ENCODE assay signal across 11 cellular contexts in the genomic region with DNA sequence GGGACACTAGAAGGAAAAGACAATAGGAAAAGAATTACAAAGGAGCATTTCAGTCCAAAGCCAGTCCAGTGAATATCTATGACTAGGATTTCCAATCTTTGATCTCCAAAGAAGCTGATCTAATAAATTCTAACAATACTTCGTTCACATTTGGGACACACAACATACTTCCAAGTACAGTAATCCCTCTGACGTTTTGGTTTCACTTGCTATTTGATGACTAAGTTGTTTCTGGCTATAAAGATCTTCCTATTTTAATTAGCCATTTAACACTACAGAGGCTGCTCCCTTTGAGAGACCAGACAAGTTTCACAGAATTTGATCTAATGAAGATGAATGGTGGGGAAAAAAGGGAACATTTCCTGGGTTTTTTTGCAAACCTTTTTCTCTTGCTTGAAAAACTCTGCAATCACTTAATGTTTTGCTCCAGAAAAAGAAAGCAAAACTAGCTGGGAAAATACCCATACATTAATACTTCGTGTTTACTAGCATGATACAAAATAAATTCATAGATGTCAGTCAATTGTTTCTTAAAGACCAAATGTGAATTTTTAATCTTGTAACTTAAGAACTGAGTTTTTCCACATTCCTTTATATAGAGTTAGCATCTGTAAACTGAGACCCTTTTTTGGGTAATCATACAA. TPM values are rescaled to one million over a fixed set of nuclear protein-coding genes. Genes with fewer than 3 reads are reported as not detected.
DNase-seq lines count a peak whose midpoint lies in the region; ATAC-seq and TF ChIP-seq lines count a peak whose summit lies in the region.
"Had no signal": no experiment of that assay in that cellular context is flagged by ENCODE, and none has a peak within 500 bp of the region (broad histone marks: within the 10 kb centered on the region; RNA-seq: fewer than 3 reads in every experiment).

No MANE protein-coding gene starts in this region.

- no peak overlapping the region for H3K4me3 Mint-ChIP-seq in activated naive CD4-positive, alpha-beta T cell treated with anti-CD3 and anti-CD28 coated beads, Interleukin-2, amount 10 ng/mL, durations not matched to agents 7 days and 5 days
- no peak overlapping the region for H3K4me3 Mint-ChIP-seq in activated naive CD4-positive, alpha-beta T cell treated with anti-CD3 and anti-CD28 coated beads for 36 hours
- H3K4me3 Mint-ChIP-seq in T-helper 17 cell = no peak overlapping the region
- H3K4me3 Mint-ChIP-seq: stimulated activated memory B cell treated with anti-CD40 and anti-IgM and Interleukin-4, amounts not matched to agents 10 μg/mL and 1 μg/mL and 100 μg/mL, for 72 hours had no signal

- no peaks in the 10 kb centered on the region for H3K9me3 Mint-ChIP-seq in activated naive CD4-positive, alpha-beta T cell treated with anti-CD3 and anti-CD28 coated beads, Interleukin-2, amount 10 ng/mL, durations not matched to agents 7 days and 5 days
- H3K9me3 Mint-ChIP-seq in activated naive CD4-positive, alpha-beta T cell treated with anti-CD3 and anti-CD28 coated beads for 36 hours = peaks cover 8% of the 10 kb centered on the region

- no peak for TF ChIP-seq POLR2A in prostate gland (IDR thresholded peaks at IDR 0.05)

- H3K27me3 ChIP-seq in fibroblast of lung (ENCODE audit: control insufficient read depth, insufficient read depth, low read length) (no peaks in the 10 kb centered on the region), prostate gland (replicated peaks; ENCODE audit: insufficient read depth) (no peaks in the 10 kb centered on the region)

- intact Hi-C loops in activated naive CD4-positive, alpha-beta T cell treated with anti-CD3 and anti-CD28 coated beads for 36 hours (cut with micrococcal nuclease) = no loop called here
- intact Hi-C loops in prostate gland (cut with DNase I) = no loop called here

- H3K79me2 ChIP-seq in fibroblast of lung (ENCODE audit: control insufficient read depth, insufficient read depth, low read length) = no peaks in the 10 kb centered on the region

- DNase-seq in activated naive CD4-positive, alpha-beta T cell treated with anti-CD3 and anti-CD28 coated beads, Interleukin-2, amount 10 ng/mL, durations not matched to agents 7 days and 5 days = no peak
- no peak for DNase-seq in activated naive CD4-positive, alpha-beta T cell treated with anti-CD3 and anti-CD28 coated beads for 36 hours
- no peak for DNase-seq in T-helper 17 cell
- DNase-seq in fibroblast of lung (ENCODE audit: low read depth in 2 of 2) = peak; percentile 61 to 82
- DNase-seq in smooth muscle cell of the brain vasculature (ENCODE audit: low read depth, low spot score) = peak; percentile 13
- DNase-seq in NCI-H748 treated with DMSO at 0.1 percent for 48 hours (lab: John Stamatoyannopoulos, UW) = no peak
- no peak for DNase-seq in GM20000 (ENCODE audit: low spot score)
- no peak for DNase-seq in prostate gland (ENCODE audit: low spot score)
- DNase-seq: activated CD4-positive, alpha-beta T cell treated with anti-CD3 and anti-CD28 coated beads, Interleukin-2, amount 50 U/mL, for 1 hour; NCI-H1417 had no signal

- peak overlapping the region; percentile 78 for H3K27ac Mint-ChIP-seq in activated naive CD4-positive, alpha-beta T cell treated with anti-CD3 and anti-CD28 coated beads, Interleukin-2, amount 10 ng/mL, durations not matched to agents 7 days and 5 days
- H3K27ac Mint-ChIP-seq in activated naive CD4-positive, alpha-beta T cell treated with anti-CD3 and anti-CD28 coated beads for 36 hours = no peak overlapping the region
- peak overlapping the region; percentile 47 for H3K27ac Mint-ChIP-seq in T-helper 17 cell
- H3K27ac Mint-ChIP-seq: stimulated activated memory B cell treated with anti-CD40 and anti-IgM and Interleukin-4, amounts not matched to agents 10 μg/mL and 1 μg/mL and 100 μg/mL, for 72 hours had no signal

- H3K36me3 ChIP-seq in fibroblast of lung (ENCODE audit: control insufficient read depth, insufficient read depth, low read length) (no peaks in the 10 kb centered on the region), prostate gland (peaks cover 0 to 5% of the 10 kb centered on the region in 2 donors)

- H2AFZ ChIP-seq in fibroblast of lung (ENCODE audit: low read length) = no peak overlapping the region

- no peaks in the 10 kb centered on the region for H3K27me3 Mint-ChIP-seq in activated naive CD4-positive, alpha-beta T cell treated with anti-CD3 and anti-CD28 coated beads, Interleukin-2, amount 10 ng/mL, durations not matched to agents 7 days and 5 days
- H3K27me3 Mint-ChIP-seq in activated naive CD4-positive, alpha-beta T cell treated with anti-CD3 and anti-CD28 coated beads for 36 hours (ENCODE audit: low read depth) = no peaks in the 10 kb centered on the region
- H3K27me3 Mint-ChIP-seq in T-helper 17 cell = no peaks in the 10 kb centered on the region
- H3K27me3 Mint-ChIP-seq: stimulated activated memory B cell treated with anti-CD40 and anti-IgM and Interleukin-4, amounts not matched to agents 10 μg/mL and 1 μg/mL and 100 μg/mL, for 72 hours had no signal

- WGBS in prostate gland = 41% methylated on average over 3 of the region's 3 CpGs

- H3K27ac ChIP-seq in fibroblast of lung (ENCODE audit: insufficient read depth, low read length) (peak overlapping the region; percentile 6), prostate gland (no peak overlapping the region)

- no peak overlapping the region for H3K9ac ChIP-seq in fibroblast of lung (ENCODE audit: insufficient read depth, low read length)

- peaks cover 49% of the 10 kb centered on the region for H3K36me3 Mint-ChIP-seq in activated naive CD4-positive, alpha-beta T cell treated with anti-CD3 and anti-CD28 coated beads, Interleukin-2, amount 10 ng/mL, durations not matched to agents 7 days and 5 days
- H3K36me3 Mint-ChIP-seq in activated naive CD4-positive, alpha-beta T cell treated with anti-CD3 and anti-CD28 coated beads for 36 hours (ENCODE audit: low read depth) = peaks cover 64% of the 10 kb centered on the region
- peaks cover 8% of the 10 kb centered on the region for H3K36me3 Mint-ChIP-seq in T-helper 17 cell (ENCODE audit: low read depth)

- H3K4me2 ChIP-seq in fibroblast of lung (ENCODE audit: extremely low read depth, insufficient read depth, low read length) = peak overlapping the region; percentile 39

- CTCF ChIA-PET in activated naive CD4-positive, alpha-beta T cell treated with anti-CD3 and anti-CD28 coated beads, Interleukin-2, amount 10 ng/mL, durations not matched to agents 7 days and 5 days (lab: Charles Lee) = no interaction called here
- CTCF ChIA-PET in activated naive CD4-positive, alpha-beta T cell treated with anti-CD3 and anti-CD28 coated beads for 36 hours (lab: Charles Lee) = interaction anchor here (0.6 to 1.3 kb wide), 3 partner anchors 12 to 13 kb away, joined by 3 to 5 read pairs (median 4); no protein-coding TSS in a partner anchor

- no peak for ATAC-seq in T-helper 17 cell
- ATAC-seq: stimulated activated memory B cell treated with anti-CD40 and anti-IgM and Interleukin-4, amounts not matched to agents 10 μg/mL and 1 μg/mL and 100 μg/mL, for 72 hours had no signal

- H3K4me1 Mint-ChIP-seq in activated naive CD4-positive, alpha-beta T cell treated with anti-CD3 and anti-CD28 coated beads, Interleukin-2, amount 10 ng/mL, durations not matched to agents 7 days and 5 days = peaks cover 24% of the 10 kb centered on the region
- H3K4me1 Mint-ChIP-seq in activated naive CD4-positive, alpha-beta T cell treated with anti-CD3 and anti-CD28 coated beads for 36 hours (ENCODE audit: low read depth) = peaks cover 15% of the 10 kb centered on the region
- H3K4me1 Mint-ChIP-seq in T-helper 17 cell = peaks cover 8% of the 10 kb centered on the region
- H3K4me1 Mint-ChIP-seq: stimulated activated memory B cell treated with anti-CD40 and anti-IgM and Interleukin-4, amounts not matched to agents 10 μg/mL and 1 μg/mL and 100 μg/mL, for 72 hours had no signal

- H3K9me3 ChIP-seq in T-helper 17 cell (ENCODE audit: control insufficient read depth, low read length, poor library complexity, severe bottlenecking) (no peaks in the 10 kb centered on the region), fibroblast of lung (ENCODE audit: control insufficient read depth, insufficient read depth, low read depth, low read length) (no peaks in the 10 kb centered on the region), prostate gland (no peaks in the 10 kb centered on the region)

- peaks cover 2% of the 10 kb centered on the region for H3K4me1 ChIP-seq in fibroblast of lung (ENCODE audit: control insufficient read depth, extremely low read depth, insufficient read depth, low read length)
- no peaks in the 10 kb centered on the region for H3K4me1 ChIP-seq in prostate gland (replicated peaks)

- H3K4me3 ChIP-seq in fibroblast of lung (replicated peaks in 1 of 4; ENCODE audit: control extremely low read depth in 1 of 4, insufficient read depth in 1 of 4, low read depth in 3 of 4, low read length in 4 of 4) = peak overlapping the region; percentile 3 to 40 (median 33)
- no peak overlapping the region for H3K4me3 ChIP-seq in prostate gland

- H4K20me1 ChIP-seq in fibroblast of lung (ENCODE audit: control insufficient read depth, extremely low read depth, insufficient read depth, low read length) = no peaks in the 10 kb centered on the region

- TF ChIP-seq CTCF in fibroblast of lung (conservative IDR thresholded peaks at IDR 0.05 in 1 of 2, IDR thresholded peaks at IDR 0.05 in 1 of 2; ENCODE audit: low read depth in 1 of 2, low read length in 2 of 2) (no peak), GM20000 (IDR thresholded peaks at IDR 0.05; ENCODE audit: extremely low read depth, missing control alignments) (no peak), prostate gland (IDR thresholded peaks at IDR 0.05) (no peak)

RNA-seq across cellular contexts. Expression of a gene that starts 27.9 kb away (rescaled TPM):
- not detected for total RNA-seq in activated naive CD4-positive, alpha-beta T cell treated with anti-CD3 and anti-CD28 coated beads for 36 hours
- not detected for total RNA-seq in T-helper 17 cell
- under 0.01 TPM in 1 of 2 replicates, not detected in the other for total RNA-seq in fibroblast of lung
- polyA plus RNA-seq in fibroblast of lung = 0.05 and 0.11 TPM in 2 replicates
- 0.22 and 0.46 TPM in 2 replicates for polyA plus RNA-seq in fibroblast of lung (2012)
- 0.12 and 0.22 TPM in 2 replicates for polyA minus RNA-seq in fibroblast of lung (ENCODE audit: low replicate concordance)
- 1 to 10 TPM; 1.1 to 8.1 TPM for total RNA-seq in prostate gland

Comparison
In these comparisons a context has a peak if more than half of its experiments do, and no peak if none do; other contexts are left out.
1. DNase-seq: peak in fibroblast of lung (2 of 2) and smooth muscle cell of the brain vasculature (single experiment); none in activated naive CD4-positive, alpha-beta T cell treated with anti-CD3 and anti-CD28 coated beads, Interleukin-2, amount 10 ng/mL, durations not matched to agents 7 days and 5 days (single experiment), activated naive CD4-positive, alpha-beta T cell treated with anti-CD3 and anti-CD28 coated beads for 36 hours (single experiment), T-helper 17 cell (0 of 3), NCI-H748 treated with DMSO at 0.1 percent for 48 hours (single experiment), GM20000 (single experiment) and prostate gland (single experiment).
2. H3K4me3 ChIP-seq: peak in fibroblast of lung (4 of 4); none in prostate gland (0 of 2).